In the genomic region with DNA sequence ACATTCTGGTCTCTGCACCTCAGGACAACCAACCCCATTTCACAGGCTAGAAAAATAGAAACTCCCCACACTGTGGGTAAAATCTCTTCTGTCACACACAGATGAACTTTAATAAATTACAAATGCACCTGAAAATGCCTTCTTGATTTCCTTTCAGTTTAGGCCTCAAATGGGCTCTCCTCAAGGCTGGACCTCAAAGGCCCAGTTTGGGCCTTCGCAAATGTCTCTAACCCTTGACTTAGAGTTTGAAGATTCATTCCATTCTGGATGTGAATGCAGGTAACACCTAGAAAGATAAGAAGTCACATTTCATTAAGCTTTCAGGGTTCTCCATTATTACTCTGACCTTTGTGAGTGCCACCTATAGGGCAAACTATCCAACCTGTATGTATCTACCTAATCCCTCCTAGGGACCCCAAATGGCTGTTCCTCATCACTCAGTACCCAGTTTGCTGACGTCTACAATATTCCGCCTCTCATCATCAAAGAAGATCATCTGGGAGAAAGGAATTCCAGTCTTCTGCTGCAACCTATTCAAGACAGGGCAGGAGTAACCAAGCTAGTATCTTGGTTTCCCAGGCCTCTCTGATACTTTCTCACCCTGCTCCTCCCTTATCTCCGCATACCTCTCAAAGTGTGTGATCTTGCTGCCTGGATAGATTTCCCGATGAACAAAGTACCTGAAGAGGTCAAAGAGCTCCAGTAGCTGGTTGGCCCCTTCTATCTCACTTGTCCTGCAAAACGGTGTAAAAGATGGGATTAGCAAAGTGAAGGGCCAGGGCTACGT, we compare ENCODE assay signal across 8 cellular contexts. TPM values are rescaled to one million over a fixed set of nuclear protein-coding genes. Genes with fewer than 3 reads are reported as not detected.
A peak's percentile ranks its signal among the peaks of the same experiment; 100 is the strongest.
DNase-seq lines count a peak whose midpoint lies in the region; TF ChIP-seq lines count a peak whose summit lies in the region.

No MANE protein-coding gene starts in this region.

- WGBS in testis, 2 donors: 85 to 90% methylated on average over 7 of the region's 7 CpGs

- POLR2A ChIA-PET in activated CD4-positive, alpha-beta T cell treated with anti-CD3 and anti-CD28 coated beads, Interleukin-2, amount 10 ng/mL, durations not matched to agents 7 days and 5 days (lab: Charles Lee): interaction anchor here (0.6 to 0.8 kb wide), 5 partner anchors 28 to 1208 kb away, joined by 3 to 6 read pairs (median 4); a partner anchor contains a TSS

- H3K27me3 ChIP-seq in ascending aorta (no peaks in the 10 kb centered on the region), layer of hippocampus (ENCODE audit: control insufficient read depth, insufficient read depth, low read length) (no peaks in the 10 kb centered on the region), testis (no peaks in the 10 kb centered on the region)

- H3K36me3 ChIP-seq in ascending aorta (peaks cover 12 to 32% of the 10 kb centered on the region in 2 donors), testis (ENCODE audit: low read depth, missing control alignments) (no peaks in the 10 kb centered on the region)

- H3K4me3 ChIP-seq in ascending aorta (peak overlapping the region; percentile 57 to 85), testis (peak overlapping the region in 1 of 2 donors; percentile 85)

- no peaks in the 10 kb centered on the region for H3K9me3 Mint-ChIP-seq in activated CD4-positive, alpha-beta T cell treated with anti-CD3 and anti-CD28 coated beads, Interleukin-2, amount 10 ng/mL, durations not matched to agents 7 days and 5 days

- intact Hi-C loops in ascending aorta (cut with DNase I): loop anchor here (1.0 kb wide), 2 partner anchors 19 to 28 kb away; a partner anchor contains a TSS
- intact Hi-C loops in testis (cut with DNase I; ENCODE audit: low total_unique reads): no loop called here

- H3K27ac Mint-ChIP-seq in activated CD4-positive, alpha-beta T cell treated with anti-CD3 and anti-CD28 coated beads, Interleukin-2, amount 10 ng/mL, durations not matched to agents 7 days and 5 days: peak overlapping the region; percentile 95

- TF ChIP-seq CTCF in ascending aorta (IDR thresholded peaks at IDR 0.05) (no peak), testis (IDR thresholded peaks at IDR 0.05) (no peak)

- H3K36me3 Mint-ChIP-seq in activated CD4-positive, alpha-beta T cell treated with anti-CD3 and anti-CD28 coated beads, Interleukin-2, amount 10 ng/mL, durations not matched to agents 7 days and 5 days (ENCODE audit: low read depth): peaks cover 37% of the 10 kb centered on the region

- TF ChIP-seq POLR2A in testis (IDR thresholded peaks at IDR 0.05): no peak

- H3K4me1 Mint-ChIP-seq in activated CD4-positive, alpha-beta T cell treated with anti-CD3 and anti-CD28 coated beads, Interleukin-2, amount 10 ng/mL, durations not matched to agents 7 days and 5 days: peaks cover 52% of the 10 kb centered on the region

- peak overlapping the region; percentile 92 to 95 for H3K27ac ChIP-seq in ascending aorta
- peak overlapping the region; percentile 88 for H3K27ac ChIP-seq in layer of hippocampus (ENCODE audit: low read depth, low read length)
- peak overlapping the region; percentile 90 to 91 for H3K27ac ChIP-seq in testis

- H3K27me3 Mint-ChIP-seq in activated CD4-positive, alpha-beta T cell treated with anti-CD3 and anti-CD28 coated beads, Interleukin-2, amount 10 ng/mL, durations not matched to agents 7 days and 5 days: no peaks in the 10 kb centered on the region

- H3K4me3 Mint-ChIP-seq in activated CD4-positive, alpha-beta T cell treated with anti-CD3 and anti-CD28 coated beads, Interleukin-2, amount 10 ng/mL, durations not matched to agents 7 days and 5 days: peak overlapping the region; percentile 84

- CTCF ChIA-PET in activated CD4-positive, alpha-beta T cell treated with anti-CD3 and anti-CD28 coated beads, Interleukin-2, amount 10 ng/mL, durations not matched to agents 7 days and 5 days (lab: Charles Lee): interaction anchor here (0.6 to 2.5 kb wide), 14 partner anchors 19 to 217 kb away, joined by 3 to 14 read pairs (median 5); a partner anchor contains a TSS

- DNase-seq in activated CD4-positive, alpha-beta T cell treated with anti-CD3 and anti-CD28 coated beads, Interleukin-2, amount 10 ng/mL, durations not matched to agents 7 days and 5 days: no peak
- DNase-seq in activated CD4-positive, alpha-beta T cell treated with anti-CD3 and anti-CD28 coated beads for 1 hour: no peak
- DNase-seq in ascending aorta (ENCODE audit: low spot score in 2 of 2) (peak in 1 of 2 donors; percentile 19), testis (no peak), NCI-H2081 treated with DMSO at 0.1 percent for 48 hours (lab: John Stamatoyannopoulos, UW) (no peak), DMS153 (lab: John Stamatoyannopoulos, UW) (no peak), DMS 273 treated with DMSO at 0.1 percent for 48 hours (lab: John Stamatoyannopoulos, UW) (no peak)

- no peaks in the 10 kb centered on the region for H3K9me3 ChIP-seq in ascending aorta
- H3K9me3 ChIP-seq in testis: no peaks in the 10 kb centered on the region

- H3K4me1 ChIP-seq in ascending aorta: peaks cover 3 to 29% of the 10 kb centered on the region in 2 donors
- peaks cover 21% of the 10 kb centered on the region for H3K4me1 ChIP-seq in testis

RNA-seq across cellular contexts. Expression of a gene that starts 0.8 kb away (rescaled TPM):
- total RNA-seq in activated CD4-positive, alpha-beta T cell treated with anti-CD3 and anti-CD28 coated beads, Interleukin-2, amount 10 ng/mL, durations not matched to agents 7 days and 5 days: 10 to 100 TPM; 79.8 to 93.2 TPM
- 27.0 TPM for total RNA-seq in ascending aorta
- 100 to 1,000 TPM in 1 of 2 donors, 10 to 100 TPM in 1; 52.9 to 111 TPM for total RNA-seq in testis
- 56.3 TPM for polyA plus RNA-seq in testis (ENCODE audit: insufficient read depth, low read depth, low replicate concordance)

RNA-seq across cellular contexts. Expression of a gene that starts 1.8 kb away (rescaled TPM):
- 10 to 100 TPM; 10.1 to 10.7 TPM for total RNA-seq in activated CD4-positive, alpha-beta T cell treated with anti-CD3 and anti-CD28 coated beads, Interleukin-2, amount 10 ng/mL, durations not matched to agents 7 days and 5 days
- total RNA-seq in ascending aorta: 58.8 TPM
- 10 to 100 TPM; 17.3 to 19.5 TPM for total RNA-seq in testis
- polyA plus RNA-seq in testis (ENCODE audit: insufficient read depth, low read depth, low replicate concordance): 20.1 TPM

RNA-seq across cellular contexts. Expression of a gene that starts 8.6 kb away (rescaled TPM):
- under 1 TPM; 0.52 to 0.60 TPM for total RNA-seq in activated CD4-positive, alpha-beta T cell treated with anti-CD3 and anti-CD28 coated beads, Interleukin-2, amount 10 ng/mL, durations not matched to agents 7 days and 5 days
- total RNA-seq in ascending aorta (not detected), testis (10 to 100 TPM; 19.4 to 27.4 TPM)
- 78.2 TPM for polyA plus RNA-seq in testis (ENCODE audit: insufficient read depth, low read depth, low replicate concordance)

RNA-seq across cellular contexts. Expression of a gene that starts 18.1 kb away (rescaled TPM):
- 100 to 1,000 TPM; 178 to 229 TPM for total RNA-seq in activated CD4-positive, alpha-beta T cell treated with anti-CD3 and anti-CD28 coated beads, Interleukin-2, amount 10 ng/mL, durations not matched to agents 7 days and 5 days
- total RNA-seq in ascending aorta (72.8 TPM), testis (100 to 1,000 TPM in 1 of 2 donors, 10 to 100 TPM in 1; 94.6 to 110 TPM)
- polyA plus RNA-seq in testis (ENCODE audit: insufficient read depth, low read depth, low replicate concordance): 180 TPM

RNA-seq across cellular contexts. Expression of a gene that starts 18.7 kb away (rescaled TPM):
- 10 to 100 TPM; 72.0 to 74.5 TPM for total RNA-seq in activated CD4-positive, alpha-beta T cell treated with anti-CD3 and anti-CD28 coated beads, Interleukin-2, amount 10 ng/mL, durations not matched to agents 7 days and 5 days
- total RNA-seq in ascending aorta (37.5 TPM), testis (10 to 100 TPM; 30.0 to 42.2 TPM)
- polyA plus RNA-seq in testis (ENCODE audit: insufficient read depth, low read depth, low replicate concordance): 49.9 TPM

Comparison
In these comparisons a context has a peak if more than half of its experiments do, and no peak if none do; other contexts are left out.
1. RNA of a gene that starts 8.6 kb away (total RNA-seq): 19.4 to 27.4 TPM in testis; 0.52 to 0.60 TPM in activated CD4-positive, alpha-beta T cell treated with anti-CD3 and anti-CD28 coated beads, Interleukin-2, amount 10 ng/mL, durations not matched to agents 7 days and 5 days and not detected in ascending aorta (single experiment); every median in the first group is over 10 times any median in the second.
2. Peak in every context shown above with its lines, with median percentiles within 50 percentile points of each other: H3K27ac ChIP-seq.